ENCODE assay signal across 8 cellular contexts in the genomic region with DNA sequence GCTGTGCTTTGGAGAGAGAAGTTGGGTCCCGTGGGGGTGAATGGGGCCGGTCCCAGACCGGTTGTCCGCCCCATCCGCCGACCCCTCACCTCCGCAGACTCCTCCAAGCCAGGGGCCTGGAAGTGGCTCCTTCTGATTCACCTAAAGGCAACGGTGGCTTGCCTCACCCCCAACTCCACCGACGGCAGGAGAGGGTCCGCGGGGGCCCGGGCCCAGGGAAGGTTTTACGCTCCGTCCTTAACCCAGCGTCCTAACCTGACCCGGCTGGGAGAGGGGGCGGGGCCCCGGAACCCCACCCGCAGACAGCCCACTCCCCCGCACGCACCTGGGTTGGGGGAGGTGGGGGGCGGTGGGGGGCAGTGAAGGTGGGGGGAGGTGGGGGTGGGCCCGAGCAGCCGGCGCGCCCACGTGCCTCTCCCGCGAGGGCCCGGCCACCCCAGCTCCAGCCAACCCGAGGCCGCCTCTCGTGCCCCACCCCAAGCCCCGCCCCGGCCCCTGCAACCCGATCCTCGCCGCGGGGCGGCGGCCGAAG. TPM values are rescaled to one million over a fixed set of nuclear protein-coding genes. Genes with fewer than 3 reads are reported as not detected.
DNase-seq lines count a peak whose midpoint lies in the region; ATAC-seq, FAIRE-seq and TF ChIP-seq lines count a peak whose summit lies in the region.

No MANE protein-coding gene starts in this region.

- H3K18ac ChIP-seq in H1 (ENCODE audit: extremely low read depth, low read length), result peak overlapping the region; percentile 60

- H3K27me3 ChIP-seq in WERI-Rb-1 (ENCODE audit: insufficient read depth, low read depth, severe bottlenecking) (peaks cover 10% of the 10 kb centered on the region), H1 (replicated peaks in 1 of 4; ENCODE audit: control insufficient read depth in 3 of 4, extremely low read depth in 1 of 4, insufficient read depth in 3 of 4, low read length in 3 of 4) (peaks cover 0 to 16% (median 11%) of the 10 kb centered on the region in 4 experiments; a peak in 6 of 7 replicates)

- TF ChIP-seq CTCF in WERI-Rb-1 (IDR thresholded peaks at IDR 0.05; ENCODE audit: low read depth, low read length) (no peak), H1 (IDR thresholded peaks at IDR 0.05; ENCODE audit: control extremely low read depth in 1 of 3, insufficient read depth in 1 of 3, low read depth in 1 of 3, low read length in 3 of 3) (no peak), type B pancreatic cell (conservative IDR thresholded peaks at IDR 0.05) (no peak)

- FAIRE-seq in H1 (lab: Jason Lieb, UNC), result no peak

- CTCF ChIA-PET in H1 (lab: Charles Lee; ENCODE audit: partially characterized antibody), result interaction anchor here (0.8 to 8.2 kb wide), 9 partner anchors 9 to 149 kb away, joined by 3 to 93 read pairs (median 7); a partner anchor contains a TSS

- peak overlapping the region; percentile 59 for H4K91ac ChIP-seq in H1 (replicated peaks; ENCODE audit: insufficient read length, low read length)

- no peak overlapping the region for H2AFZ ChIP-seq in H1 (ENCODE audit: low read length)

- H3K27ac Mint-ChIP-seq in natural killer cell treated with Interleukin-12 subunit alpha and Interleukin-12 subunit beta and Interleukin-15 and Interleukin-18, amount 100 ng/mL, for 72 hours, result no peak overlapping the region
- H3K27ac Mint-ChIP-seq in type B pancreatic cell, result no peak overlapping the region

- H2BK5ac ChIP-seq in H1 (ENCODE audit: low read depth, low read length), result no peak overlapping the region

- no peaks in the 10 kb centered on the region for H3K79me2 ChIP-seq in H1 (ENCODE audit: control insufficient read depth in 1 of 2, insufficient read depth in 2 of 2, low read length in 2 of 2)

- no peak overlapping the region for H3K14ac ChIP-seq in H1 (ENCODE audit: insufficient read length)

- no peak overlapping the region for H2AK5ac ChIP-seq in H1 (ENCODE audit: low read depth, low read length)

- no peaks in the 10 kb centered on the region for H3K79me1 ChIP-seq in H1 (ENCODE audit: low read depth, low read length)

- WGBS in H1 (ENCODE audit: extremely low coverage in 1 of 2, insufficient coverage in 1 of 2, insufficient read length in 1 of 2, insufficient replicate concordance in 2 of 2, low coverage in 1 of 2, low lambda C conversion rate in 2 of 2, missing lambda C conversion rate in 1 of 2), 2 experiments, result 3% methylated on average over 16 of the region's 43 CpGs; no CpG with 5 or more reads in 1 of the 2 experiments

- peak in 3 of 4 experiments; percentile 29 to 31 (median 30) for DNase-seq in activated CD4-positive, CD25-positive, alpha-beta regulatory T cell (lab: John Stamatoyannopoulos, UW)
- DNase-seq in activated CD4-positive, CD25-positive, alpha-beta regulatory T cell treated with anti-CD3 and anti-CD28 coated beads, Interleukin-2, amount 50 U/mL, for 72 hours, result no peak
- DNase-seq in WERI-Rb-1 (no peak), H1 (ENCODE audit: low read depth in 1 of 2, low spot score in 2 of 2) (peak in 1 of 2 experiments; percentile 89), type B pancreatic cell (ENCODE audit: extremely low spot score, unreplicated experiment) (no peak), T1000 (lab: John Stamatoyannopoulos, UW) (no peak)
- no peak for DNase-seq in natural killer cell treated with Interleukin-12 subunit alpha and Interleukin-12 subunit beta and Interleukin-15 and Interleukin-18, amount 100 ng/mL, for 72 hours (ENCODE audit: low spot score)

- 0 out of 2 replicates have a peak overlapping the region, but pooled peaks have one; percentile 11 for H2BK12ac ChIP-seq in H1 (ENCODE audit: low read depth, low read length)

- no peak overlapping the region for H2BK20ac ChIP-seq in H1 (ENCODE audit: low read length)

- no peak overlapping the region for H3K4ac ChIP-seq in H1 (replicated peaks; ENCODE audit: insufficient read length, low read depth, low read length)

- peak; percentile 91 for ATAC-seq in HG03432 (IDR thresholded peaks at IDR 0.05; ENCODE audit: unreplicated experiment)
- ATAC-seq in natural killer cell treated with Interleukin-12 subunit alpha and Interleukin-12 subunit beta and Interleukin-15 and Interleukin-18, amount 100 ng/mL, for 72 hours, result peak; percentile 96 to 97

- H3K4me3 ChIP-seq in WERI-Rb-1 (ENCODE audit: low read depth, low read length) (peak overlapping the region; percentile 66), H1 (ENCODE audit: extremely low read depth in 1 of 4, insufficient read depth in 2 of 4, low read depth in 3 of 4, low read length in 4 of 4) (peak overlapping the region; percentile 24 to 64 (median 35))

- peaks cover 11% of the 10 kb centered on the region; the same call in 1 of the 2 replicates for H3K23me2 ChIP-seq in H1 (ENCODE audit: low read depth, low read length)

- H4K8ac ChIP-seq in H1 (ENCODE audit: extremely low read depth, insufficient read depth, low read length), result no peak overlapping the region; the same call in 1 of the 2 replicates

- H2BK120ac ChIP-seq in H1 (replicated peaks; ENCODE audit: low read depth, low read length), result no peak overlapping the region

- peaks cover 2 to 4% of the 10 kb centered on the region in 2 experiments for H4K20me1 ChIP-seq in H1 (replicated peaks in 1 of 2; ENCODE audit: control insufficient read depth in 1 of 2, insufficient read depth in 2 of 2, low read length in 2 of 2)

- no peaks in the 10 kb centered on the region for H3K9me3 Mint-ChIP-seq in natural killer cell treated with Interleukin-12 subunit alpha and Interleukin-12 subunit beta and Interleukin-15 and Interleukin-18, amount 100 ng/mL, for 72 hours
- H3K9me3 Mint-ChIP-seq in type B pancreatic cell, result no peaks in the 10 kb centered on the region

- TF ChIP-seq EP300 in H1 (IDR thresholded peaks at IDR 0.05; ENCODE audit: borderline replicate concordance in 1 of 2, low read depth in 2 of 2, low read length in 2 of 2), result no peak

- peaks cover 3 to 37% (median 29%) of the 10 kb centered on the region in 4 experiments for H3K4me1 ChIP-seq in H1 (replicated peaks in 1 of 4; ENCODE audit: control insufficient read depth in 3 of 4, insufficient read depth in 4 of 4, low read length in 3 of 4)

- no peaks in the 10 kb centered on the region for H3K36me3 ChIP-seq in WERI-Rb-1
- no peaks in the 10 kb centered on the region for H3K36me3 ChIP-seq in H1 (ENCODE audit: control insufficient read depth in 2 of 4, insufficient read depth in 4 of 4, low read length in 3 of 4)

- H3K36me3 Mint-ChIP-seq in natural killer cell treated with Interleukin-12 subunit alpha and Interleukin-12 subunit beta and Interleukin-15 and Interleukin-18, amount 100 ng/mL, for 72 hours, result no peaks in the 10 kb centered on the region
- no peaks in the 10 kb centered on the region for H3K36me3 Mint-ChIP-seq in type B pancreatic cell

- no peak overlapping the region for H2BK15ac ChIP-seq in H1 (ENCODE audit: low read length)

- POLR2A ChIA-PET in H1 (lab: Charles Lee; ENCODE audit: partially characterized antibody), result interaction anchor here (0.6 to 3.2 kb wide), 6 partner anchors 9 to 88 kb away, joined by 3 to 22 read pairs (median 6); no protein-coding TSS in a partner anchor

- TF ChIP-seq POLR2A in H1 (IDR thresholded peaks at IDR 0.05; ENCODE audit: control extremely low read depth in 1 of 2, low read depth in 2 of 2, low read length in 2 of 2), result no peak

- peaks cover 13 to 15% of the 10 kb centered on the region in 2 donors for H3K4me1 Mint-ChIP-seq in natural killer cell treated with Interleukin-12 subunit alpha and Interleukin-12 subunit beta and Interleukin-15 and Interleukin-18, amount 100 ng/mL, for 72 hours (ENCODE audit: low read depth in 2 of 2)
- H3K4me1 Mint-ChIP-seq in type B pancreatic cell (ENCODE audit: unreplicated experiment), result peaks cover 34% of the 10 kb centered on the region

- H3K27ac ChIP-seq in WERI-Rb-1 (peak overlapping the region; percentile 73), H1 (ENCODE audit: low read depth, low read length) (no peak overlapping the region; the same call in 1 of the 2 replicates)

- H3K4me2 ChIP-seq in H1 (ENCODE audit: insufficient read depth in 1 of 2, low read depth in 2 of 2, low read length in 2 of 2), result peak overlapping the region; percentile 84 to 95

- no peak overlapping the region for H4K5ac ChIP-seq in H1 (ENCODE audit: insufficient read length, low read depth, low read length)

- no peak overlapping the region for H3K23ac ChIP-seq in H1 (ENCODE audit: insufficient read length)

- peak overlapping the region; percentile 20 for H3K4me3 Mint-ChIP-seq in natural killer cell treated with Interleukin-12 subunit alpha and Interleukin-12 subunit beta and Interleukin-15 and Interleukin-18, amount 100 ng/mL, for 72 hours
- H3K4me3 Mint-ChIP-seq in type B pancreatic cell, result peak overlapping the region; percentile 78

- TF ChIP-seq RAD21 in H1 (IDR thresholded peaks at IDR 0.05 in 1 of 2, conservative IDR thresholded peaks at IDR 0.05 in 1 of 2; ENCODE audit: low read depth in 2 of 2, low read length in 2 of 2), result no peak

- H3K9me3 ChIP-seq in WERI-Rb-1 (ENCODE audit: severe bottlenecking) (no peaks in the 10 kb centered on the region), H1 (ENCODE audit: insufficient read depth in 2 of 2, low read depth in 1 of 2, low read length in 1 of 2) (no peaks in the 10 kb centered on the region)

- H3K9ac ChIP-seq in H1 (replicated peaks in 1 of 4; ENCODE audit: extremely low read depth in 1 of 4, low read depth in 3 of 4, low read length in 3 of 4), result no peak overlapping the region

- H3K56ac ChIP-seq in H1 (replicated peaks; ENCODE audit: insufficient read length, low read depth, low read length), result no peak overlapping the region

- H3K27me3 Mint-ChIP-seq in natural killer cell treated with Interleukin-12 subunit alpha and Interleukin-12 subunit beta and Interleukin-15 and Interleukin-18, amount 100 ng/mL, for 72 hours, result no peaks in the 10 kb centered on the region
- peaks cover 26% of the 10 kb centered on the region for H3K27me3 Mint-ChIP-seq in type B pancreatic cell

RNA-seq across cellular contexts. Expression of a gene that starts 12.7 kb away (rescaled TPM):
- total RNA-seq in H1 (2021; fragmentation: NEBNext Ultra II Directional; extraction: Animal tissue kit (Norgen Biotek cat#: 25700)), result 0.46 and 0.52 TPM in 2 replicates
- 1.3 and 1.6 TPM in 2 replicates for polyA plus RNA-seq in H1 (2011; rRNA removed)
- 1.5 TPM for polyA plus RNA-seq in H1 (2011; cell fraction: cytosol; rRNA removed)
- 2.0 TPM for polyA plus RNA-seq in H1 (2011; cell fraction: nucleus; rRNA removed)
- polyA plus RNA-seq in H1 (2012, experiment 1 of 2), result 0.75 to 2.2 TPM (median 1.1 TPM) in 4 replicates
- polyA plus RNA-seq in H1 (2012, experiment 2 of 2), result 0.81 TPM
- polyA plus RNA-seq in H1 (2013, experiment 1 of 2), result 1.2 TPM
- polyA plus RNA-seq in H1 (2013, experiment 2 of 2), result 1.2 TPM
- 1.2 and 1.8 TPM in 2 replicates for polyA minus RNA-seq in H1 (2011; rRNA and poly(A)+ RNA removed)
- polyA minus RNA-seq in H1 (2011; cell fraction: cytosol; rRNA and poly(A)+ RNA removed), result not detected
- polyA minus RNA-seq in H1 (2011; cell fraction: nucleus; rRNA and poly(A)+ RNA removed), result 0.30 TPM
- total RNA-seq in natural killer cell treated with Interleukin-12 subunit alpha and Interleukin-12 subunit beta and Interleukin-15 and Interleukin-18, amount 100 ng/mL, for 72 hours, result 10 to 100 TPM; 17.6 to 43.7 TPM
- total RNA-seq in type B pancreatic cell (ENCODE audit: low replicate concordance), result 0.43 TPM in 1 of 2 replicates, not detected in the other

RNA-seq across cellular contexts. Expression of a gene that starts 21.8 kb away (rescaled TPM):
- 17.1 and 18.3 TPM in 2 replicates for total RNA-seq in H1 (2021; fragmentation: NEBNext Ultra II Directional; extraction: Animal tissue kit (Norgen Biotek cat#: 25700))
- polyA plus RNA-seq in H1 (2011; rRNA removed), result 55.8 and 58.7 TPM in 2 replicates
- 47.4 TPM for polyA plus RNA-seq in H1 (2011; cell fraction: cytosol; rRNA removed)
- 60.7 TPM for polyA plus RNA-seq in H1 (2011; cell fraction: nucleus; rRNA removed)
- polyA plus RNA-seq in H1 (2012, experiment 1 of 2), result 8.3 to 26.4 TPM (median 23.9 TPM) in 4 replicates
- 21.0 TPM for polyA plus RNA-seq in H1 (2012, experiment 2 of 2)
- polyA plus RNA-seq in H1 (2013, experiment 1 of 2), result 21.4 TPM
- 20.6 TPM for polyA plus RNA-seq in H1 (2013, experiment 2 of 2)
- polyA minus RNA-seq in H1 (2011; rRNA and poly(A)+ RNA removed), result 23.1 and 27.5 TPM in 2 replicates
- polyA minus RNA-seq in H1 (2011; cell fraction: cytosol; rRNA and poly(A)+ RNA removed), result 29.0 TPM
- 19.2 TPM for polyA minus RNA-seq in H1 (2011; cell fraction: nucleus; rRNA and poly(A)+ RNA removed)
- under 1 TPM in 1 of 2 donors, not detected in 1; 0.25 TPM for total RNA-seq in natural killer cell treated with Interleukin-12 subunit alpha and Interleukin-12 subunit beta and Interleukin-15 and Interleukin-18, amount 100 ng/mL, for 72 hours
- 52.0 and 64.3 TPM in 2 replicates for total RNA-seq in type B pancreatic cell (ENCODE audit: low replicate concordance)

Comparison
In these comparisons a context has a peak if more than half of its experiments do, and no peak if none do; other contexts are left out.
1. DNase-seq: peak in activated CD4-positive, CD25-positive, alpha-beta regulatory T cell (3 of 4); none in activated CD4-positive, CD25-positive, alpha-beta regulatory T cell treated with anti-CD3 and anti-CD28 coated beads, Interleukin-2, amount 50 U/mL, for 72 hours (single experiment), WERI-Rb-1 (single experiment), natural killer cell treated with Interleukin-12 subunit alpha and Interleukin-12 subunit beta and Interleukin-15 and Interleukin-18, amount 100 ng/mL, for 72 hours (single experiment), type B pancreatic cell (single experiment) and T1000 (single experiment).
2. RNA of a gene that starts 12.7 kb away (total RNA-seq): 17.6 to 43.7 TPM in natural killer cell treated with Interleukin-12 subunit alpha and Interleukin-12 subunit beta and Interleukin-15 and Interleukin-18, amount 100 ng/mL, for 72 hours; 0.46 to 0.52 TPM in H1 and 0.43 TPM in type B pancreatic cell; every median in the first group is over 10 times any median in the second.
3. RNA of a gene that starts 21.8 kb away (total RNA-seq): 52.0 to 64.3 TPM in type B pancreatic cell and 17.1 to 18.3 TPM in H1; 0.25 TPM in natural killer cell treated with Interleukin-12 subunit alpha and Interleukin-12 subunit beta and Interleukin-15 and Interleukin-18, amount 100 ng/mL, for 72 hours; every median in the first group is over 10 times any median in the second.